In the genomic region with DNA sequence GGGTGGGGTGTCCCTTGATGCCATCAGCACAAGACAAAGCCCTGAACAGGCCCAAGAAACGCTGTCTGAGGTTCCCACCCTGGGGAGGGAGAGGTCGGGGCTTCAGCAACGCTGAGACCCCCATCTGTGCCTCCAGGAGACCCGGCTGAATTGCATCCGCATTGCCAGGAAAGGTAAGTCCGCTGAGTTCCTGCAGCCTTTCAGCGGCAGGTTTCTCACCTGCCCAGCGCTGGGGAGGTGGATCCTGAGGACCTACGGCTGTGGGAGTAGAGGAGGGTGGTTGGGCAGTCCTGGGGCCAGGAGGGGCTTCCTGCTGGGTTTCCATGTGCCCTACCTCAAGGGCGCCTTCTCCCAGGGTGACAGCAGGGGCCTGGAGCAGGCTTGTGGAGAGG, we compare ENCODE assay signal across 14 cellular contexts. TPM values are rescaled to one million over a fixed set of nuclear protein-coding genes. Genes with fewer than 3 reads are reported as not detected.
DNase-seq lines count a peak whose midpoint lies in the region; ATAC-seq and TF ChIP-seq lines count a peak whose summit lies in the region.
"Had no signal": no experiment of that assay in that cellular context is flagged by ENCODE, and none has a peak within 500 bp of the region (broad histone marks: within the 10 kb centered on the region; RNA-seq: fewer than 3 reads in every experiment).

No MANE protein-coding gene starts in this region.

- no peaks in the 10 kb centered on the region for H3K27me3 ChIP-seq in iPS-20b (ENCODE audit: insufficient read depth, low read length)
- H3K27me3 ChIP-seq: suprapubic skin had no signal

- intact Hi-C loops in activated T-helper 2 cell treated with anti-CD3 and anti-CD28 coated beads, Interferon-gamma antibody, Interleukin-2, Interleukin-4, amounts not matched to agents 10 μg/mL and 5 μg/mL and 100 μg/mL, durations not matched to agents 14 hours and 24 hours and 36 hours (cut with micrococcal nuclease) = no loop called here
- intact Hi-C loops in left ventricle myocardium superior (cut with micrococcal nuclease) = no loop called here

- peak overlapping the region; percentile 24 for H3K4me3 Mint-ChIP-seq in activated naive CD8-positive, alpha-beta T cell treated with anti-CD3 and anti-CD28 coated beads, Interleukin-2, amount 10 ng/mL, durations not matched to agents 7 days and 5 days
- no peak overlapping the region for H3K4me3 Mint-ChIP-seq in activated naive CD8-positive, alpha-beta T cell treated with anti-CD3 and anti-CD28 coated beads, Interleukin-2, amount 50 U/mL, for 24 hours
- H3K4me3 Mint-ChIP-seq in WTC11 = peak overlapping the region; percentile 80
- no peak overlapping the region for H3K4me3 Mint-ChIP-seq in activated T-helper 2 cell treated with anti-CD3 and anti-CD28 coated beads, Interferon-gamma antibody, Interleukin-2, Interleukin-4, amounts not matched to agents 10 μg/mL and 5 μg/mL and 100 μg/mL, durations not matched to agents 14 hours and 24 hours and 36 hours (ENCODE audit: low read depth)
- H3K4me3 Mint-ChIP-seq: activated CD4-positive, alpha-beta T cell treated with anti-CD3 and anti-CD28 coated beads for 36 hours had no signal

- peak overlapping the region; percentile 68 for H3K4me3 ChIP-seq in iPS-20b (ENCODE audit: low read length)
- H3K4me3 ChIP-seq: GM23248, suprapubic skin had no signal

- POLR2A ChIA-PET in activated naive CD8-positive, alpha-beta T cell treated with anti-CD3 and anti-CD28 coated beads, Interleukin-2, amount 10 ng/mL, durations not matched to agents 7 days and 5 days (lab: Charles Lee) = no interaction called here
- POLR2A ChIA-PET in WTC11 (lab: Charles Lee) = interaction anchor here (1.1 to 1.6 kb wide), 2 partner anchors 24 to 41 kb away, joined by 4 to 5 read pairs; no protein-coding TSS in a partner anchor

- no peaks in the 10 kb centered on the region for H3K9me3 ChIP-seq in iPS-20b (ENCODE audit: insufficient read depth, low read depth, low read length)
- H3K9me3 ChIP-seq: suprapubic skin had no signal

- no peaks in the 10 kb centered on the region for H3K27me3 Mint-ChIP-seq in activated naive CD8-positive, alpha-beta T cell treated with anti-CD3 and anti-CD28 coated beads, Interleukin-2, amount 10 ng/mL, durations not matched to agents 7 days and 5 days
- H3K27me3 Mint-ChIP-seq in activated naive CD8-positive, alpha-beta T cell treated with anti-CD3 and anti-CD28 coated beads, Interleukin-2, amount 50 U/mL, for 24 hours = no peaks in the 10 kb centered on the region
- H3K27me3 Mint-ChIP-seq in WTC11 (ENCODE audit: low read depth) = no peaks in the 10 kb centered on the region
- no peaks in the 10 kb centered on the region for H3K27me3 Mint-ChIP-seq in activated T-helper 2 cell treated with anti-CD3 and anti-CD28 coated beads, Interferon-gamma antibody, Interleukin-2, Interleukin-4, amounts not matched to agents 10 μg/mL and 5 μg/mL and 100 μg/mL, durations not matched to agents 14 hours and 24 hours and 36 hours (ENCODE audit: low read depth)
- H3K27me3 Mint-ChIP-seq: activated CD4-positive, alpha-beta T cell treated with anti-CD3 and anti-CD28 coated beads for 36 hours had no signal

- CTCF ChIA-PET in WTC11 (lab: Charles Lee) = interaction anchor here (1.2 to 2.0 kb wide), 7 partner anchors 24 to 49 kb away, joined by 3 to 10 read pairs (median 6); a partner anchor contains a TSS

- H3K36me3 ChIP-seq in iPS-20b (ENCODE audit: insufficient read depth, low read depth, low read length) = no peaks in the 10 kb centered on the region; the same call in 1 of the 2 replicates

- H3K27ac ChIP-seq in iPS-20b (ENCODE audit: low read length) = no peak overlapping the region
- H3K27ac ChIP-seq: epithelial cell of prostate, GM23248, suprapubic skin had no signal

- no peak for TF ChIP-seq CTCF in WTC11 (IDR thresholded peaks at IDR 0.05)

- no peak overlapping the region for H3K27ac Mint-ChIP-seq in activated naive CD8-positive, alpha-beta T cell treated with anti-CD3 and anti-CD28 coated beads, Interleukin-2, amount 10 ng/mL, durations not matched to agents 7 days and 5 days
- H3K27ac Mint-ChIP-seq in activated naive CD8-positive, alpha-beta T cell treated with anti-CD3 and anti-CD28 coated beads, Interleukin-2, amount 50 U/mL, for 24 hours = no peak overlapping the region
- H3K27ac Mint-ChIP-seq in WTC11 = peak overlapping the region; percentile 99
- no peak overlapping the region for H3K27ac Mint-ChIP-seq in activated T-helper 2 cell treated with anti-CD3 and anti-CD28 coated beads, Interferon-gamma antibody, Interleukin-2, Interleukin-4, amounts not matched to agents 10 μg/mL and 5 μg/mL and 100 μg/mL, durations not matched to agents 14 hours and 24 hours and 36 hours
- H3K27ac Mint-ChIP-seq: activated CD4-positive, alpha-beta T cell treated with anti-CD3 and anti-CD28 coated beads for 36 hours had no signal

- DNase-seq in activated naive CD8-positive, alpha-beta T cell treated with anti-CD3 and anti-CD28 coated beads, Interleukin-2, amount 10 ng/mL, durations not matched to agents 7 days and 5 days = no peak
- no peak for DNase-seq in activated naive CD8-positive, alpha-beta T cell treated with anti-CD3 and anti-CD28 coated beads, Interleukin-2, amount 50 U/mL, for 24 hours
- peak; percentile 28 for DNase-seq in WTC11 (ENCODE audit: low spot score)
- DNase-seq in activated T-helper 2 cell treated with anti-CD3 and anti-CD28 coated beads, Interferon-gamma antibody, Interleukin-2, Interleukin-4, amounts not matched to agents 10 μg/mL and 5 μg/mL and 100 μg/mL, durations not matched to agents 14 hours and 24 hours and 36 hours (ENCODE audit: low spot score) = no peak
- no peak for DNase-seq in left ventricle myocardium superior
- DNase-seq: amygdala, NCI-H2081 treated with DMSO at 0.1 percent for 48 hours had no signal

- H3K4me1 Mint-ChIP-seq in activated naive CD8-positive, alpha-beta T cell treated with anti-CD3 and anti-CD28 coated beads, Interleukin-2, amount 10 ng/mL, durations not matched to agents 7 days and 5 days = peaks cover 4% of the 10 kb centered on the region
- peaks cover 3% of the 10 kb centered on the region for H3K4me1 Mint-ChIP-seq in activated naive CD8-positive, alpha-beta T cell treated with anti-CD3 and anti-CD28 coated beads, Interleukin-2, amount 50 U/mL, for 24 hours
- H3K4me1 Mint-ChIP-seq in WTC11 = peaks cover 19% of the 10 kb centered on the region
- H3K4me1 Mint-ChIP-seq in activated T-helper 2 cell treated with anti-CD3 and anti-CD28 coated beads, Interferon-gamma antibody, Interleukin-2, Interleukin-4, amounts not matched to agents 10 μg/mL and 5 μg/mL and 100 μg/mL, durations not matched to agents 14 hours and 24 hours and 36 hours (ENCODE audit: low read depth) = peaks cover 4% of the 10 kb centered on the region

- H3K9ac ChIP-seq in iPS-20b (ENCODE audit: low read depth, low read length) = peak overlapping the region; percentile 68
- H3K9ac ChIP-seq: GM23248 had no signal

- peaks cover 6% of the 10 kb centered on the region; the same call in 1 of the 2 replicates for H3K4me1 ChIP-seq in iPS-20b (ENCODE audit: insufficient read depth, low read length)
- H3K4me1 ChIP-seq: suprapubic skin had no signal

- no peaks in the 10 kb centered on the region for H3K36me3 Mint-ChIP-seq in activated naive CD8-positive, alpha-beta T cell treated with anti-CD3 and anti-CD28 coated beads, Interleukin-2, amount 10 ng/mL, durations not matched to agents 7 days and 5 days
- H3K36me3 Mint-ChIP-seq in activated naive CD8-positive, alpha-beta T cell treated with anti-CD3 and anti-CD28 coated beads, Interleukin-2, amount 50 U/mL, for 24 hours (ENCODE audit: low read depth) = no peaks in the 10 kb centered on the region
- no peaks in the 10 kb centered on the region for H3K36me3 Mint-ChIP-seq in WTC11
- H3K36me3 Mint-ChIP-seq in activated T-helper 2 cell treated with anti-CD3 and anti-CD28 coated beads, Interferon-gamma antibody, Interleukin-2, Interleukin-4, amounts not matched to agents 10 μg/mL and 5 μg/mL and 100 μg/mL, durations not matched to agents 14 hours and 24 hours and 36 hours (ENCODE audit: low read depth) = no peaks in the 10 kb centered on the region

- ATAC-seq in activated naive CD8-positive, alpha-beta T cell treated with anti-CD3 and anti-CD28 coated beads, Interleukin-2, amount 10 ng/mL, durations not matched to agents 7 days and 5 days (ENCODE audit: low read depth) = no peak
- ATAC-seq in activated naive CD8-positive, alpha-beta T cell treated with anti-CD3 and anti-CD28 coated beads, Interleukin-2, amount 50 U/mL, for 24 hours = no peak
- ATAC-seq in WTC11 (no peak), GM19351 (IDR thresholded peaks at IDR 0.05; ENCODE audit: unreplicated experiment) (no peak), HG03196 (IDR thresholded peaks at IDR 0.05; ENCODE audit: unreplicated experiment) (no peak), left ventricle myocardium superior (no peak)

- no peaks in the 10 kb centered on the region for H3K9me3 Mint-ChIP-seq in activated naive CD8-positive, alpha-beta T cell treated with anti-CD3 and anti-CD28 coated beads, Interleukin-2, amount 10 ng/mL, durations not matched to agents 7 days and 5 days
- no peaks in the 10 kb centered on the region for H3K9me3 Mint-ChIP-seq in activated naive CD8-positive, alpha-beta T cell treated with anti-CD3 and anti-CD28 coated beads, Interleukin-2, amount 50 U/mL, for 24 hours
- no peaks in the 10 kb centered on the region for H3K9me3 Mint-ChIP-seq in WTC11
- no peaks in the 10 kb centered on the region for H3K9me3 Mint-ChIP-seq in activated T-helper 2 cell treated with anti-CD3 and anti-CD28 coated beads, Interferon-gamma antibody, Interleukin-2, Interleukin-4, amounts not matched to agents 10 μg/mL and 5 μg/mL and 100 μg/mL, durations not matched to agents 14 hours and 24 hours and 36 hours

TF ChIP-seq in WTC11, 78 proteins besides CTCF, POLR2A, EP300 and RAD21 (continues in another document):
- no peak for TF ChIP-seq CREB1 (CRISPR knock-in tag; IDR thresholded peaks at IDR 0.05)

RNA-seq across cellular contexts. Expression of a gene that starts 47.5 kb away (rescaled TPM):
- under 1 TPM; 0.54 to 0.69 TPM for total RNA-seq in activated naive CD8-positive, alpha-beta T cell treated with anti-CD3 and anti-CD28 coated beads, Interleukin-2, amount 10 ng/mL, durations not matched to agents 7 days and 5 days
- total RNA-seq in WTC11 (2021) (60.8 to 75.4 TPM (median 68.2 TPM) in 3 replicates), left ventricle myocardium superior (19.2 TPM)
- total RNA-seq in activated T-helper 2 cell treated with anti-CD3 and anti-CD28 coated beads, Interferon-gamma antibody, Interleukin-2, Interleukin-4, amounts not matched to agents 10 μg/mL and 5 μg/mL and 100 μg/mL, durations not matched to agents 14 hours and 24 hours and 36 hours = 0.30 and 0.37 TPM in 2 replicates

RNA-seq across cellular contexts. Expression of a gene that starts 53.1 kb away (rescaled TPM):
- 10 to 100 TPM; 17.0 to 17.1 TPM for total RNA-seq in activated naive CD8-positive, alpha-beta T cell treated with anti-CD3 and anti-CD28 coated beads, Interleukin-2, amount 10 ng/mL, durations not matched to agents 7 days and 5 days
- total RNA-seq in WTC11 (2021) (37.6 to 44.2 TPM (median 43.0 TPM) in 3 replicates), left ventricle myocardium superior (33.1 TPM)
- 33.0 and 34.6 TPM in 2 replicates for total RNA-seq in activated T-helper 2 cell treated with anti-CD3 and anti-CD28 coated beads, Interferon-gamma antibody, Interleukin-2, Interleukin-4, amounts not matched to agents 10 μg/mL and 5 μg/mL and 100 μg/mL, durations not matched to agents 14 hours and 24 hours and 36 hours

Comparison
In these comparisons a context has a peak if more than half of its experiments do, and no peak if none do; other contexts are left out.
1. H3K4me3 Mint-ChIP-seq: peak in activated naive CD8-positive, alpha-beta T cell treated with anti-CD3 and anti-CD28 coated beads, Interleukin-2, amount 10 ng/mL, durations not matched to agents 7 days and 5 days (single experiment) and WTC11 (single experiment); none in activated naive CD8-positive, alpha-beta T cell treated with anti-CD3 and anti-CD28 coated beads, Interleukin-2, amount 50 U/mL, for 24 hours (single experiment) and activated T-helper 2 cell treated with anti-CD3 and anti-CD28 coated beads, Interferon-gamma antibody, Interleukin-2, Interleukin-4, amounts not matched to agents 10 μg/mL and 5 μg/mL and 100 μg/mL, durations not matched to agents 14 hours and 24 hours and 36 hours (single experiment).
2. RNA of a gene that starts 47.5 kb away (total RNA-seq): 60.8 to 75.4 TPM in WTC11 and 19.2 TPM in left ventricle myocardium superior (single experiment); 0.54 to 0.69 TPM in activated naive CD8-positive, alpha-beta T cell treated with anti-CD3 and anti-CD28 coated beads, Interleukin-2, amount 10 ng/mL, durations not matched to agents 7 days and 5 days and 0.30 to 0.37 TPM in activated T-helper 2 cell treated with anti-CD3 and anti-CD28 coated beads, Interferon-gamma antibody, Interleukin-2, Interleukin-4, amounts not matched to agents 10 μg/mL and 5 μg/mL and 100 μg/mL, durations not matched to agents 14 hours and 24 hours and 36 hours; every median in the first group is over 10 times any median in the second.